Comparison of ENCODE assay signal across 8 cellular contexts in the genomic region with DNA sequence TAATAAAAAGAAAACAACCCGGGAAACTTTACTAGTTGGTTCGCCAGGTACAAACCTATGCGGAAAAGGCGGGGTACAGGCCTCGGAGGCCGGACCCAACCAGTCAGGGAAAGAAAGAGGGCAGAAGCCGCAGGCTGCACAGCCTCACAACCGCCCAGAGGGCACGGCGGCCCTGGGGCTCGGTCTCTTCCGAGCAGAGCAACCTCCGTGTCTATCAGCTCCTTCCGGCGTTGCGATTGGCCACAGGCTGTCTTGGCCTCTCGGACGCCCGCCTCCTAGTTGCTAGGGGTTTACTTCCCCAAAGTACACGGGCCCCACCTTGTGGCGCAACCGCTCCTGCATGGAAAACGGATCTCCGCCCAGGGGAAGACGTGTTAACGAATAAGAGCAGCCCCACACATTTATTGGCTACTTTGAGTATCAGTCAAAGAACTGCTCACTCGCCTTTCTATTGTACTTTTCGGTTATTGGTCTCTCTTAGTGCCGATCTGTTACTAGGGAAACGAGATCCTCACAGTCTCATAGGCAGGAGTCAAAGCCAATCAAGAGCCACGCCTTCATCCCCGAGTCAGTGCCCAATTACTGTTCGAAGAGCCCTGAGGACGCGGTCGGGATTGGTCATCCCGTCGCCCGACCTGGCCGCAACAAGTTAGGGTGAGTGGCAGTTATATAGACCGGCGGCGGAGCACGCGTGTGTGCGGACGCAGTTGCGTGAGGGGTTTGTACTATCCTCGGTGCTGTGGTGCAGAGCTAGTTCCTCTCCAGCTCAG. TPM values are rescaled to one million over a fixed set of nuclear protein-coding genes. Genes with fewer than 3 reads are reported as not detected.
DNase-seq lines count a peak whose midpoint lies in the region; ATAC-seq, FAIRE-seq and TF ChIP-seq lines count a peak whose summit lies in the region.

A gene (plus strand): TSS at position 696 of the 770 bp plus-strand sequence. CDS start 14,667 bp downstream, outside the sequence.

- no peaks in the 10 kb centered on the region for H3K27me3 ChIP-seq in small intestine (ENCODE audit: control insufficient read depth in 2 of 2, insufficient read depth in 2 of 2, low read length in 2 of 2)

- H3K27ac ChIP-seq in small intestine (ENCODE audit: low read depth in 1 of 2, low read length in 1 of 2): peak within 1 kb of the TSS; percentile 96 to 99

- peak; percentile 85 for ATAC-seq in GM18909 (IDR thresholded peaks at IDR 0.05; ENCODE audit: poor library complexity, unreplicated experiment)
- peak; percentile 79 for ATAC-seq in HG03175 (IDR thresholded peaks at IDR 0.05; ENCODE audit: unreplicated experiment)
- ATAC-seq in WTC11: peak; percentile 86

- WGBS in small intestine, 3 donors: 0% methylated on average over 44 to 49 of the region's 49 CpGs

- CTCF ChIA-PET in WTC11 (lab: Charles Lee): interaction anchor here (0.5 to 2.3 kb wide), 28 partner anchors 9 to 729 kb away, joined by 3 to 25 read pairs (median 3); a partner anchor contains a TSS

- H3K27me3 Mint-ChIP-seq in WTC11 (ENCODE audit: low read depth): no peaks in the 10 kb centered on the region

- H3K9me3 ChIP-seq in small intestine (ENCODE audit: control insufficient read depth, low read depth): no peaks in the 10 kb centered on the region

- TF ChIP-seq CTCF in AG09309 (IDR thresholded peaks at IDR 0.05; ENCODE audit: control insufficient read depth, insufficient read depth, low read depth, low read length, missing control alignments): peak; percentile 79
- no peak for TF ChIP-seq CTCF in WTC11 (IDR thresholded peaks at IDR 0.05)
- TF ChIP-seq CTCF in cardiac fibroblast (IDR thresholded peaks at IDR 0.05; ENCODE audit: low read depth, low read length): peak; percentile 56

- peak; percentile 100 for DNase-seq in AG09309 (ENCODE audit: low read depth)
- DNase-seq in NCI-H226: peak; percentile 100
- peak; percentile 100 for DNase-seq in WTC11 (ENCODE audit: low spot score)
- DNase-seq in cardiac fibroblast (ENCODE audit: low read depth in 2 of 2): peak; percentile 100
- DNase-seq in iPS-NIHi11 (ENCODE audit: low spot score): peak; percentile 98
- DNase-seq in small intestine: peak; percentile 100

- peak; percentile 93 for FAIRE-seq in small intestine (lab: Jason Lieb, UNC)

- POLR2A ChIA-PET in WTC11 (lab: Charles Lee): interaction anchor here (0.5 to 3.1 kb wide), 12 partner anchors 11 to 414 kb away, joined by 3 to 27 read pairs (median 3); a partner anchor contains a TSS

- no peaks in the 10 kb centered on the region for H3K9me3 Mint-ChIP-seq in WTC11

- H3K36me3 ChIP-seq in small intestine (ENCODE audit: control insufficient read depth in 2 of 2, insufficient read depth in 2 of 2, low read length in 2 of 2): no peaks in the 10 kb centered on the region

- H3K36me3 Mint-ChIP-seq in WTC11: peaks cover 14% of the 10 kb centered on the region

- H3K4me1 ChIP-seq in small intestine (ENCODE audit: control insufficient read depth in 2 of 2, insufficient read depth in 1 of 2, low read depth in 1 of 2, low read length in 1 of 2): peaks cover 3 to 10% of the 10 kb centered on the region in 2 donors

- peak within 1 kb of the TSS; percentile 92 for H3K4me3 ChIP-seq in AG09309 (ENCODE audit: control insufficient read depth, low read depth, low read length)
- H3K4me3 ChIP-seq in cardiac fibroblast (replicated peaks in 1 of 2; ENCODE audit: low read depth in 2 of 2, low read length in 2 of 2): peak within 1 kb of the TSS; percentile 87 to 92
- H3K4me3 ChIP-seq in small intestine (ENCODE audit: low read depth in 1 of 2, low read length in 2 of 2): peak within 1 kb of the TSS; percentile 61 to 84

- H3K4me1 Mint-ChIP-seq in WTC11: peaks cover 38% of the 10 kb centered on the region

- H3K4me3 Mint-ChIP-seq in WTC11: peak within 1 kb of the TSS; percentile 94

- peak within 1 kb of the TSS; percentile 17 for H3K27ac Mint-ChIP-seq in WTC11

TF ChIP-seq in WTC11, 78 proteins besides CTCF, POLR2A, EP300 and RAD21 (continues in another document):
- no peak; the same call in 1 of the 2 replicates for TF ChIP-seq FOXP1 (CRISPR knock-in tag; IDR thresholded peaks at IDR 0.05; ENCODE audit: borderline replicate concordance)
- TF ChIP-seq, protein P1, sequence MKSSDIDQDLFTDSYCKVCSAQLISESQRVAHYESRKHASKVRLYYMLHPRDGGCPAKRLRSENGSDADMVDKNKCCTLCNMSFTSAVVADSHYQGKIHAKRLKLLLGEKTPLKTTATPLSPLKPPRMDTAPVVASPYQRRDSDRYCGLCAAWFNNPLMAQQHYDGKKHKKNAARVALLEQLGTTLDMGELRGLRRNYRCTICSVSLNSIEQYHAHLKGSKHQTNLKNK (CRISPR knock-in tag; IDR thresholded peaks at IDR 0.05): peak; percentile 78
- TF ChIP-seq, protein P2, sequence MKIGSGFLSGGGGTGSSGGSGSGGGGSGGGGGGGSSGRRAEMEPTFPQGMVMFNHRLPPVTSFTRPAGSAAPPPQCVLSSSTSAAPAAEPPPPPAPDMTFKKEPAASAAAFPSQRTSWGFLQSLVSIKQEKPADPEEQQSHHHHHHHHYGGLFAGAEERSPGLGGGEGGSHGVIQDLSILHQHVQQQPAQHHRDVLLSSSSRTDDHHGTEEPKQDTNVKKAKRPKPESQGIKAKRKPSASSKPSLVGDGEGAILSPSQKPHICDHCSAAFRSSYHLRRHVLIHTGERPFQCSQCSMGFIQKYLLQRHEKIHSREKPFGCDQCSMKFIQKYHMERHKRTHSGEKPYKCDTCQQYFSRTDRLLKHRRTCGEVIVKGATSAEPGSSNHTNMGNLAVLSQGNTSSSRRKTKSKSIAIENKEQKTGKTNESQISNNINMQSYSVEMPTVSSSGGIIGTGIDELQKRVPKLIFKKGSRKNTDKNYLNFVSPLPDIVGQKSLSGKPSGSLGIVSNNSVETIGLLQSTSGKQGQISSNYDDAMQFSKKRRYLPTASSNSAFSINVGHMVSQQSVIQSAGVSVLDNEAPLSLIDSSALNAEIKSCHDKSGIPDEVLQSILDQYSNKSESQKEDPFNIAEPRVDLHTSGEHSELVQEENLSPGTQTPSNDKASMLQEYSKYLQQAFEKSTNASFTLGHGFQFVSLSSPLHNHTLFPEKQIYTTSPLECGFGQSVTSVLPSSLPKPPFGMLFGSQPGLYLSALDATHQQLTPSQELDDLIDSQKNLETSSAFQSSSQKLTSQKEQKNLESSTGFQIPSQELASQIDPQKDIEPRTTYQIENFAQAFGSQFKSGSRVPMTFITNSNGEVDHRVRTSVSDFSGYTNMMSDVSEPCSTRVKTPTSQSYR (CRISPR knock-in tag; IDR thresholded peaks at IDR 0.05): no peak
- TF ChIP-seq, protein P3, sequence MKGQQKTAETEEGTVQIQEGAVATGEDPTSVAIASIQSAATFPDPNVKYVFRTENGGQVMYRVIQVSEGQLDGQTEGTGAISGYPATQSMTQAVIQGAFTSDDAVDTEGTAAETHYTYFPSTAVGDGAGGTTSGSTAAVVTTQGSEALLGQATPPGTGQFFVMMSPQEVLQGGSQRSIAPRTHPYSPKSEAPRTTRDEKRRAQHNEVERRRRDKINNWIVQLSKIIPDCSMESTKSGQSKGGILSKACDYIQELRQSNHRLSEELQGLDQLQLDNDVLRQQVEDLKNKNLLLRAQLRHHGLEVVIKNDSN (CRISPR knock-in tag; IDR thresholded peaks at IDR 0.05): 0 out of 2 replicates have a peak, but pooled peaks have one; percentile 17
- 0 out of 2 replicates have a peak, but pooled peaks have one; percentile 64 for TF ChIP-seq ZNF416 (CRISPR knock-in tag; IDR thresholded peaks at IDR 0.05)
- no peak for TF ChIP-seq IRF2 (CRISPR knock-in tag; IDR thresholded peaks at IDR 0.05; ENCODE audit: borderline replicate concordance, low read depth)
- TF ChIP-seq, protein P4, sequence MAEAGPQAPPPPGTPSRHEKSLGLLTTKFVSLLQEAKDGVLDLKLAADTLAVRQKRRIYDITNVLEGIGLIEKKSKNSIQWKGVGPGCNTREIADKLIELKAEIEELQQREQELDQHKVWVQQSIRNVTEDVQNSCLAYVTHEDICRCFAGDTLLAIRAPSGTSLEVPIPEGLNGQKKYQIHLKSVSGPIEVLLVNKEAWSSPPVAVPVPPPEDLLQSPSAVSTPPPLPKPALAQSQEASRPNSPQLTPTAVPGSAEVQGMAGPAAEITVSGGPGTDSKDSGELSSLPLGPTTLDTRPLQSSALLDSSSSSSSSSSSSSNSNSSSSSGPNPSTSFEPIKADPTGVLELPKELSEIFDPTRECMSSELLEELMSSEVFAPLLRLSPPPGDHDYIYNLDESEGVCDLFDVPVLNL (CRISPR knock-in tag; IDR thresholded peaks at IDR 0.05; ENCODE audit: borderline replicate concordance, low read depth): no peak
- TF ChIP-seq, protein P5, sequence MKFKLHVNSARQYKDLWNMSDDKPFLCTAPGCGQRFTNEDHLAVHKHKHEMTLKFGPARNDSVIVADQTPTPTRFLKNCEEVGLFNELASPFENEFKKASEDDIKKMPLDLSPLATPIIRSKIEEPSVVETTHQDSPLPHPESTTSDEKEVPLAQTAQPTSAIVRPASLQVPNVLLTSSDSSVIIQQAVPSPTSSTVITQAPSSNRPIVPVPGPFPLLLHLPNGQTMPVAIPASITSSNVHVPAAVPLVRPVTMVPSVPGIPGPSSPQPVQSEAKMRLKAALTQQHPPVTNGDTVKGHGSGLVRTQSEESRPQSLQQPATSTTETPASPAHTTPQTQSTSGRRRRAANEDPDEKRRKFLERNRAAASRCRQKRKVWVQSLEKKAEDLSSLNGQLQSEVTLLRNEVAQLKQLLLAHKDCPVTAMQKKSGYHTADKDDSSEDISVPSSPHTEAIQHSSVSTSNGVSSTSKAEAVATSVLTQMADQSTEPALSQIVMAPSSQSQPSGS (CRISPR knock-in tag; IDR thresholded peaks at IDR 0.05; ENCODE audit: borderline replicate concordance, low read depth): no peak
- no peak for TF ChIP-seq NR3C1 (CRISPR knock-in tag; conservative IDR thresholded peaks at IDR 0.05; ENCODE audit: low read depth)
- peak; percentile 80 for TF ChIP-seq GABPB1 (CRISPR knock-in tag; IDR thresholded peaks at IDR 0.05)
- TF ChIP-seq, protein P6, sequence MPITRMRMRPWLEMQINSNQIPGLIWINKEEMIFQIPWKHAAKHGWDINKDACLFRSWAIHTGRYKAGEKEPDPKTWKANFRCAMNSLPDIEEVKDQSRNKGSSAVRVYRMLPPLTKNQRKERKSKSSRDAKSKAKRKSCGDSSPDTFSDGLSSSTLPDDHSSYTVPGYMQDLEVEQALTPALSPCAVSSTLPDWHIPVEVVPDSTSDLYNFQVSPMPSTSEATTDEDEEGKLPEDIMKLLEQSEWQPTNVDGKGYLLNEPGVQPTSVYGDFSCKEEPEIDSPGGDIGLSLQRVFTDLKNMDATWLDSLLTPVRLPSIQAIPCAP (CRISPR knock-in tag; IDR thresholded peaks at IDR 0.05): no peak
- TF ChIP-seq SMAD3 (CRISPR knock-in tag; IDR thresholded peaks at IDR 0.05; ENCODE audit: borderline replicate concordance): no peak; the same call in 1 of the 2 replicates
- TF ChIP-seq TEAD1 (CRISPR knock-in tag; IDR thresholded peaks at IDR 0.05): peak; percentile 34; the same call in 1 of the 2 replicates

RNA-seq across cellular contexts. Expression of the gene that starts here (rescaled TPM):
- 396 to 413 TPM (median 400 TPM) in 3 replicates for total RNA-seq in WTC11 (2021)
- 10 to 100 TPM; 11.9 to 36.8 (median 15.2) TPM for polyA plus RNA-seq in small intestine

Comparison
In these comparisons a context has a peak if more than half of its experiments do, and no peak if none do; other contexts are left out.
1. Peak in every context shown above with its lines: DNase-seq, ATAC-seq, H3K4me3 ChIP-seq and H3K27ac ChIP-seq.